In the genomic region with DNA sequence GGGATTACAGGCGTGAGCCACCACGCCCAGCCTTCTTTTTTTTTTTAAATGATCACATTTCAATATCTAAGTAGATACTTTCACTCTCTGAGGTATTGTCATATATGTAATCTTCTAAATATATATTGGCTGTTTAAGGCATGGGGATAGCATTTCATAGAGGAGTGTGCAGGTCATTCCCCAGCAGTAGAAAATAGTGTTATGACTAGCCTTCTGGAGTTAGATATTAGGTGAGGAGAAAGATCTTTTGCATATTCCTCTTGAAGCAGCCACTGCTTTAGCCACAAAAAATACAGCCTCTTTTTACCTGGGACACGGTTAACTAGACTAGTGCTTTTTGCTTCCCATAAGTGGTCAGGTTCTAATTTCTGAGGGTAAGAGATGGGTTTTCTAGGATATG, we compare ENCODE assay signal across 13 cellular contexts. TPM values are rescaled to one million over a fixed set of nuclear protein-coding genes. Genes with fewer than 3 reads are reported as not detected.
DNase-seq lines count a peak whose midpoint lies in the region; ATAC-seq and TF ChIP-seq lines count a peak whose summit lies in the region.
"Had no signal": no experiment of that assay in that cellular context is flagged by ENCODE, and none has a peak within 500 bp of the region (broad histone marks: within the 10 kb centered on the region; RNA-seq: fewer than 3 reads in every experiment).

No MANE protein-coding gene starts in this region.

- TF ChIP-seq CTCF in CD8-positive, alpha-beta T cell (IDR thresholded peaks at IDR 0.05): no peak

- H3K27me3 ChIP-seq in CD8-positive, alpha-beta T cell (ENCODE audit: insufficient read depth, low read length): no peaks in the 10 kb centered on the region
- H3K27me3 ChIP-seq: BE2C, SJSA1 had no signal

- H3K36me3 ChIP-seq in CD8-positive, alpha-beta T cell (ENCODE audit: insufficient read depth, low read length): no peaks in the 10 kb centered on the region
- H3K36me3 ChIP-seq: BE2C, SJSA1 had no signal

- no peaks in the 10 kb centered on the region for H3K9me3 Mint-ChIP-seq in CD8-positive, alpha-beta T cell
- H3K9me3 Mint-ChIP-seq: memory B cell had no signal

- intact Hi-C loops in CD8-positive, alpha-beta T cell (cut with DNase I, micrococcal nuclease): loop anchor here in 1 of 2 experiments (5.0 kb wide), 1 partner anchor 154 kb away; no protein-coding TSS in a partner anchor

- no peak overlapping the region for H3K4me3 Mint-ChIP-seq in CD8-positive, alpha-beta T cell

- DNase-seq in CD8-positive, alpha-beta T cell: no peak
- DNase-seq in RKO (ENCODE audit: low spot score): no peak
- no peak for DNase-seq in activated CD4-positive, alpha-beta T cell treated with anti-CD3 and anti-CD28 coated beads for 1 hour
- no peak for DNase-seq in NCI-H2029 (lab: John Stamatoyannopoulos, UW)
- DNase-seq in stimulated activated CD4-positive, alpha-beta T cell treated with anti-CD3 and anti-CD28 coated beads, Interleukin-4, amount 100 ng/mL, for 1 hour: no peak
- DNase-seq: BE2C, NCI-H2107, right cardiac atrium had no signal

- no peaks in the 10 kb centered on the region for H3K9me3 ChIP-seq in CD8-positive, alpha-beta T cell (ENCODE audit: low read length)
- H3K9me3 ChIP-seq: BE2C, SJSA1 had no signal

- peaks cover 7% of the 10 kb centered on the region for H3K36me3 Mint-ChIP-seq in CD8-positive, alpha-beta T cell

- peak overlapping the region; percentile 82 for H3K27ac Mint-ChIP-seq in CD8-positive, alpha-beta T cell

- H3K4me1 ChIP-seq in CD8-positive, alpha-beta T cell (ENCODE audit: insufficient read depth, low read length): peaks cover 78% of the 10 kb centered on the region

- peaks cover 90% of the 10 kb centered on the region for H3K4me1 Mint-ChIP-seq in CD8-positive, alpha-beta T cell (ENCODE audit: low read depth)

- no peaks in the 10 kb centered on the region for H3K27me3 Mint-ChIP-seq in CD8-positive, alpha-beta T cell (ENCODE audit: low read depth)
- H3K27me3 Mint-ChIP-seq: memory B cell had no signal

- no peak for ATAC-seq in CD8-positive, alpha-beta T cell
- ATAC-seq in GM19025 (IDR thresholded peaks at IDR 0.05; ENCODE audit: low read depth, unreplicated experiment) (peak; percentile 79), HG02623 (IDR thresholded peaks at IDR 0.05; ENCODE audit: unreplicated experiment) (peak; percentile 77), HG03457 (IDR thresholded peaks at IDR 0.05; ENCODE audit: unreplicated experiment) (peak; percentile 80)
- ATAC-seq: right cardiac atrium had no signal

- H3K27ac ChIP-seq in CD8-positive, alpha-beta T cell (ENCODE audit: low read depth, low read length): no peak overlapping the region
- H3K27ac ChIP-seq: SJSA1 had no signal

- CTCF ChIA-PET in CD8-positive, alpha-beta T cell (lab: Charles Lee): no interaction called here

- H3K4me3 ChIP-seq in CD8-positive, alpha-beta T cell (ENCODE audit: low read depth, low read length): no peak overlapping the region
- H3K4me3 ChIP-seq: SJSA1 had no signal

- POLR2A ChIA-PET in CD8-positive, alpha-beta T cell (lab: Charles Lee): interaction anchor here (0.7 kb wide), 1 partner anchor 38 kb away, joined by 3 read pairs; no protein-coding TSS in a partner anchor

RNA-seq across cellular contexts. Expression of gene ADD3, which starts 28.9 kb away (rescaled TPM):
- 100 to 1,000 TPM; 135 to 148 TPM for total RNA-seq in CD8-positive, alpha-beta T cell
